Comparison of ENCODE assay signal across 1 cellular context in the genomic region with DNA sequence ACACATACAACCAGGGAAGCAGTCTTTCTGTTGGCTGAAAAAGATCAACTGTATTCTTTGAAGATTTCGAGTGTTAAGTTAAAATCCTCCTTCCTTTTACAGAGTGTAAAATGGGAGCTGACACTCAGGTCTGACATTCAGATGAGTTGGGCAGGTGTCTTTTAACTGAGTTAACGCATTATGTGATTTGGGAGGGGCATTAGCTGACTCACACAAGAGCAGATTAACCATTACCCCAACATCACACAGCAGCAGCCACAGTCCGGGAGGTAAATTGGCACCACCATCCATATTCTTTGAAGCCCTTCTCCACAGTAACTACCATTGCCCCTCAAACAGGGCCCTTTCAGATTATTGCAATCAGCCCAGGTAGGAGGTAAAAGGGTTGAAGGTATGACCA.
TF ChIP-seq lines count a peak whose summit lies in the region.

No MANE protein-coding gene starts in this region.

TF ChIP-seq in K562, 482 proteins besides CTCF, POLR2A, EP300 and RAD21 (continued from another document):
- TF ChIP-seq, protein P1, sequence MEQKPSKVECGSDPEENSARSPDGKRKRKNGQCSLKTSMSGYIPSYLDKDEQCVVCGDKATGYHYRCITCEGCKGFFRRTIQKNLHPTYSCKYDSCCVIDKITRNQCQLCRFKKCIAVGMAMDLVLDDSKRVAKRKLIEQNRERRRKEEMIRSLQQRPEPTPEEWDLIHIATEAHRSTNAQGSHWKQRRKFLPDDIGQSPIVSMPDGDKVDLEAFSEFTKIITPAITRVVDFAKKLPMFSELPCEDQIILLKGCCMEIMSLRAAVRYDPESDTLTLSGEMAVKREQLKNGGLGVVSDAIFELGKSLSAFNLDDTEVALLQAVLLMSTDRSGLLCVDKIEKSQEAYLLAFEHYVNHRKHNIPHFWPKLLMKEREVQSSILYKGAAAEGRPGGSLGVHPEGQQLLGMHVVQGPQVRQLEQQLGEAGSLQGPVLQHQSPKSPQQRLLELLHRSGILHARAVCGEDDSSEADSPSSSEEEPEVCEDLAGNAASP (IDR thresholded peaks at IDR 0.05) = no peak
- no peak for TF ChIP-seq SMAD4 (CRISPR knock-in tag; conservative IDR thresholded peaks at IDR 0.05)
- TF ChIP-seq CREB3 (tag; conservative IDR thresholded peaks at IDR 0.05; ENCODE audit: low read depth) = no peak
- no peak for TF ChIP-seq DPF2 (IDR thresholded peaks at IDR 0.05)
- no peak for TF ChIP-seq HLTF (IDR thresholded peaks at IDR 0.05)
- TF ChIP-seq SMAD3 (CRISPR knock-in tag; conservative IDR thresholded peaks at IDR 0.05) = no peak
- TF ChIP-seq TOE1 (IDR thresholded peaks at IDR 0.05; ENCODE audit: borderline replicate concordance) = no peak
- TF ChIP-seq TOE1 (CRISPR knock-in tag; IDR thresholded peaks at IDR 0.05; ENCODE audit: borderline replicate concordance, low read depth) = no peak
- TF ChIP-seq ZNF280B (CRISPR knock-in tag; IDR thresholded peaks at IDR 0.05) = no peak
